In genomic region chr20:25056601-25057233, GRCh38 we compare ENCODE assay signal across 8 cellular contexts. TPM values are rescaled to one million over a fixed set of nuclear protein-coding genes. Genes with fewer than 3 reads are reported as not detected.
DNase-seq lines count a peak whose midpoint lies in the region; ATAC-seq and TF ChIP-seq lines count a peak whose summit lies in the region.

No MANE protein-coding gene starts in this region.

- WGBS in thyroid gland, 2 donors: 25 to 46% methylated on average over 7 to 13 of the region's 24 CpGs

- no peaks in the 10 kb centered on the region for H3K36me3 Mint-ChIP-seq in activated naive CD8-positive, alpha-beta T cell treated with anti-CD3 and anti-CD28 coated beads for 36 hours

- no peaks in the 10 kb centered on the region for H3K27me3 Mint-ChIP-seq in activated naive CD8-positive, alpha-beta T cell treated with anti-CD3 and anti-CD28 coated beads for 36 hours

- H3K4me3 ChIP-seq in kidney epithelial cell (ENCODE audit: low read depth, low read length) (peak overlapping the region; percentile 53), thyroid gland (replicated peaks in 1 of 3) (peak overlapping the region; percentile 64 to 84 (median 73))

- no peak for TF ChIP-seq CTCF in kidney epithelial cell (IDR thresholded peaks at IDR 0.05; ENCODE audit: insufficient read depth, low read length, poor library complexity, severe bottlenecking)
- no peak for TF ChIP-seq CTCF in thyroid gland (IDR thresholded peaks at IDR 0.05)
- TF ChIP-seq CTCF in omental fat pad (IDR thresholded peaks at IDR 0.05): no peak

- peak overlapping the region; percentile 79 for H3K27ac Mint-ChIP-seq in activated naive CD8-positive, alpha-beta T cell treated with anti-CD3 and anti-CD28 coated beads for 36 hours

- H3K4me3 Mint-ChIP-seq in activated naive CD8-positive, alpha-beta T cell treated with anti-CD3 and anti-CD28 coated beads for 36 hours: peak overlapping the region; percentile 79

- no peaks in the 10 kb centered on the region for H3K36me3 ChIP-seq in kidney epithelial cell (ENCODE audit: control insufficient read depth, insufficient read depth, low read length)
- no peaks in the 10 kb centered on the region for H3K36me3 ChIP-seq in thyroid gland

- no peaks in the 10 kb centered on the region for H3K9me3 Mint-ChIP-seq in activated naive CD8-positive, alpha-beta T cell treated with anti-CD3 and anti-CD28 coated beads for 36 hours

- peak overlapping the region; percentile 94 to 96 (median 96) for H3K27ac ChIP-seq in thyroid gland

- in situ Hi-C loops in G401 (cut with HindIII; ENCODE audit: low sequenced_read_pairs): no loop called here

- H3K27me3 ChIP-seq in kidney epithelial cell (ENCODE audit: control insufficient read depth, insufficient read depth, low read length) (peaks cover 17% of the 10 kb centered on the region), thyroid gland (no peaks in the 10 kb centered on the region)

- peaks cover 59 to 61% of the 10 kb centered on the region in 2 donors for H3K4me1 ChIP-seq in thyroid gland

- no peaks in the 10 kb centered on the region for H3K9me3 ChIP-seq in thyroid gland

- intact Hi-C loops in thyroid gland (cut with DNase I): no loop called here

- no peak for TF ChIP-seq POLR2A in thyroid gland (IDR thresholded peaks at IDR 0.05)

- DNase-seq in D341Med (ENCODE audit: low spot score) (peak; percentile 47), kidney epithelial cell (ENCODE audit: low read depth) (no peak), thyroid gland (peak in 1 of 2 donors; percentile 17), omental fat pad (ENCODE audit: low spot score) (no peak), NCI-H1694 (lab: John Stamatoyannopoulos, UW) (no peak), G401 (ENCODE audit: low spot score) (no peak)
- DNase-seq in activated naive CD8-positive, alpha-beta T cell treated with anti-CD3 and anti-CD28 coated beads for 36 hours: no peak

- peaks cover 50% of the 10 kb centered on the region for H3K4me1 Mint-ChIP-seq in activated naive CD8-positive, alpha-beta T cell treated with anti-CD3 and anti-CD28 coated beads for 36 hours

- ATAC-seq in HG02642 (IDR thresholded peaks at IDR 0.05; ENCODE audit: poor library complexity, unreplicated experiment): peak; percentile 31
- ATAC-seq in omental fat pad (ENCODE audit: low FRiP score): no peak

RNA-seq across cellular contexts. Expression of gene ACSS1, which starts 1.2 kb away (rescaled TPM):
- 10 to 100 TPM; 14.3 to 14.5 TPM for total RNA-seq in activated naive CD8-positive, alpha-beta T cell treated with anti-CD3 and anti-CD28 coated beads for 36 hours
- total RNA-seq in kidney epithelial cell (7.1 and 7.3 TPM in 2 replicates), thyroid gland (10 to 100 TPM; 45.8 to 57.4 (median 52.1) TPM), omental fat pad (10 to 100 TPM; 15.9 to 45.4 (median 19.0) TPM)
- not detected in 2 replicates for total RNA-seq in G401 (2014; rRNA removed; shearing (Covaris generic))

RNA-seq across cellular contexts. Expression of gene VSX1, which starts 25.2 kb away (rescaled TPM):
- not detected for total RNA-seq in activated naive CD8-positive, alpha-beta T cell treated with anti-CD3 and anti-CD28 coated beads for 36 hours
- total RNA-seq in kidney epithelial cell (not detected in 2 replicates), thyroid gland (not detected), omental fat pad (not detected)
- total RNA-seq in G401 (2014; rRNA removed; shearing (Covaris generic)): not detected in 2 replicates
